ENCODE assay signal across 39 cellular contexts in the genomic region with DNA sequence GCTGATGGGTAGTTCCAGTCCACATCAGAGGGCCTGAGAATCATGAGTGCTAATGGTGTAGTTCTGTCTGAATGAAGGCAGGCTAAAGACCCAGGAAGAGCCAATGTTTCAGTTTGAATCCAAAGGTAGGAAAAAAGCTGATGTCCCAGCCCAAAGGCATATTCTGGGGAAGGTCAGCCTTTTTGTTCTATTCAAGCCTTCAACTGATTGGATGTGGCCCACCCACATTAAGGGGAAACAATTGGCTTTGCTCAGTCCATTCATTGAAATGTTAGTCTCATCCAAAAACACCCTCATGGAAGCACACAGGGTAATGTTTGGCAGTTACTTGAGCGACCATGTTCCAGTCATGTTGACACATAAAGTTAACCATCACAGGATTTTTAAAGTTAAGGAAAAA. TPM values are rescaled to one million over a fixed set of nuclear protein-coding genes. Genes with fewer than 3 reads are reported as not detected.
"Had no signal": no experiment of that assay in that cellular context is flagged by ENCODE, and none has a peak within 500 bp of the region (broad histone marks: within the 10 kb centered on the region; RNA-seq: fewer than 3 reads in every experiment).

No MANE protein-coding gene starts in this region.

- H3K9me3 ChIP-seq: adrenal gland, ascending aorta, body of pancreas, breast epithelium had no signal

- H3K27ac Mint-ChIP-seq: activated naive CD4-positive, alpha-beta T cell treated with anti-CD3 and anti-CD28 coated beads for 36 hours; activated naive CD4-positive, alpha-beta T cell treated with anti-CD3 and anti-CD28 coated beads, Interleukin-2, amount 10 ng/mL, durations not matched to agents 7 days and 5 days; activated naive CD4-positive, alpha-beta T cell treated with anti-CD3 and anti-CD28 coated beads, Interleukin-2, amount 50 U/mL, for 24 hours; activated naive CD4-positive, alpha-beta T cell treated with anti-CD3 and anti-CD28 coated beads, Interleukin-2, amount 50 U/mL, for 72 hours; activated naive CD8-positive, alpha-beta T cell; activated naive CD8-positive, alpha-beta T cell treated with anti-CD3 and anti-CD28 coated beads for 36 hours; activated naive CD8-positive, alpha-beta T cell treated with anti-CD3 and anti-CD28 coated beads, Interleukin-2, amount 10 ng/mL, durations not matched to agents 7 days and 5 days; activated naive CD8-positive, alpha-beta T cell treated with anti-CD3 and anti-CD28 coated beads, Interleukin-2, amount 50 U/mL, for 24 hours; activated T-cell treated with anti-CD3 and anti-CD28 coated beads, Interleukin-2, amount 50 U/mL, for 24 hours; activated T-cell treated with anti-CD3 and anti-CD28 coated beads, Interleukin-2, amount 50 U/mL, for 72 hours; activated T-helper 17 cell treated with anti-CD3 and anti-CD28 coated beads, Interleukin-2, amount 50 U/mL, for 72 hours; activated T-helper 2 cell treated with anti-CD3 and anti-CD28 coated beads, Interferon-gamma antibody, Interleukin-2, Interleukin-4, amounts not matched to agents 10 μg/mL and 5 μg/mL and 100 μg/mL, durations not matched to agents 14 hours and 24 hours and 36 hours had no signal

- H3K4me1 ChIP-seq: adrenal gland, ascending aorta, body of pancreas, breast epithelium had no signal

- H3K9me3 Mint-ChIP-seq: activated naive CD4-positive, alpha-beta T cell treated with anti-CD3 and anti-CD28 coated beads for 36 hours; activated naive CD4-positive, alpha-beta T cell treated with anti-CD3 and anti-CD28 coated beads, Interleukin-2, amount 10 ng/mL, durations not matched to agents 7 days and 5 days; activated naive CD4-positive, alpha-beta T cell treated with anti-CD3 and anti-CD28 coated beads, Interleukin-2, amount 50 U/mL, for 24 hours; activated naive CD4-positive, alpha-beta T cell treated with anti-CD3 and anti-CD28 coated beads, Interleukin-2, amount 50 U/mL, for 72 hours; activated naive CD8-positive, alpha-beta T cell treated with anti-CD3 and anti-CD28 coated beads for 36 hours; activated naive CD8-positive, alpha-beta T cell treated with anti-CD3 and anti-CD28 coated beads, Interleukin-2, amount 10 ng/mL, durations not matched to agents 7 days and 5 days; activated naive CD8-positive, alpha-beta T cell treated with anti-CD3 and anti-CD28 coated beads, Interleukin-2, amount 50 U/mL, for 24 hours; activated T-cell treated with anti-CD3 and anti-CD28 coated beads, Interleukin-2, amount 50 U/mL, for 24 hours; activated T-cell treated with anti-CD3 and anti-CD28 coated beads, Interleukin-2, amount 50 U/mL, for 4 hours; activated T-cell treated with anti-CD3 and anti-CD28 coated beads, Interleukin-2, amount 50 U/mL, for 72 hours; activated T-helper 1 cell treated with anti-CD3 and anti-CD28 coated beads, Interleukin-12 subunit alpha, Interleukin-12 subunit beta, Interleukin-2, Interleukin-4 antibody, amounts not matched to agents 30 ng/mL and 10 ng/mL and 1 ng/mL, durations not matched to agents 14 hours and 24 hours and 36 hours; activated T-helper 17 cell treated with anti-CD3 and anti-CD28 coated beads, Interleukin-2, amount 50 U/mL, for 72 hours; activated T-helper 2 cell treated with anti-CD3 and anti-CD28 coated beads, Interferon-gamma antibody, Interleukin-2, Interleukin-4, amounts not matched to agents 10 μg/mL and 5 μg/mL and 100 μg/mL, durations not matched to agents 14 hours and 24 hours and 36 hours; brain; central memory CD8-positive, alpha-beta T cell had no signal

- ATAC-seq: activated naive CD4-positive, alpha-beta T cell treated with anti-CD3 and anti-CD28 coated beads, Interleukin-2, amount 50 U/mL, for 72 hours; activated naive CD8-positive, alpha-beta T cell treated with anti-CD3 and anti-CD28 coated beads, Interleukin-2, amount 50 U/mL, for 24 hours; activated T-cell treated with anti-CD3 and anti-CD28 coated beads, Interleukin-2, amount 50 U/mL, for 4 hours; activated T-cell treated with anti-CD3 and anti-CD28 coated beads, Interleukin-2, amount 50 U/mL, for 72 hours; activated T-helper 17 cell treated with anti-CD3 and anti-CD28 coated beads, Interleukin-2, amount 50 U/mL, for 72 hours; body of pancreas had no signal

- H3K27ac ChIP-seq: adrenal gland, ascending aorta, body of pancreas, breast epithelium, cardiac muscle cell had no signal

- H3K4me3 ChIP-seq: adrenal gland, ascending aorta, body of pancreas, breast epithelium, cardiac muscle cell had no signal

- H3K4me3 Mint-ChIP-seq: activated naive CD4-positive, alpha-beta T cell treated with anti-CD3 and anti-CD28 coated beads for 36 hours; activated naive CD4-positive, alpha-beta T cell treated with anti-CD3 and anti-CD28 coated beads, Interleukin-2, amount 10 ng/mL, durations not matched to agents 7 days and 5 days; activated naive CD4-positive, alpha-beta T cell treated with anti-CD3 and anti-CD28 coated beads, Interleukin-2, amount 50 U/mL, for 24 hours; activated naive CD8-positive, alpha-beta T cell; activated naive CD8-positive, alpha-beta T cell treated with anti-CD3 and anti-CD28 coated beads for 36 hours; activated naive CD8-positive, alpha-beta T cell treated with anti-CD3 and anti-CD28 coated beads, Interleukin-2, amount 10 ng/mL, durations not matched to agents 7 days and 5 days; activated naive CD8-positive, alpha-beta T cell treated with anti-CD3 and anti-CD28 coated beads, Interleukin-2, amount 50 U/mL, for 24 hours; activated T-cell treated with anti-CD3 and anti-CD28 coated beads, Interleukin-2, amount 50 U/mL, for 24 hours; activated T-cell treated with anti-CD3 and anti-CD28 coated beads, Interleukin-2, amount 50 U/mL, for 4 hours; activated T-cell treated with anti-CD3 and anti-CD28 coated beads, Interleukin-2, amount 50 U/mL, for 72 hours; activated T-helper 1 cell treated with anti-CD3 and anti-CD28 coated beads, Interleukin-12 subunit alpha, Interleukin-12 subunit beta, Interleukin-2, Interleukin-4 antibody, amounts not matched to agents 30 ng/mL and 10 ng/mL and 1 ng/mL, durations not matched to agents 14 hours and 24 hours and 36 hours; activated T-helper 17 cell treated with anti-CD3 and anti-CD28 coated beads, Interleukin-2, amount 50 U/mL, for 72 hours; brain; central memory CD8-positive, alpha-beta T cell had no signal

- H3K27me3 ChIP-seq: adrenal gland, ascending aorta, body of pancreas, breast epithelium, cardiac muscle cell had no signal

- H3K36me3 Mint-ChIP-seq: activated naive CD4-positive, alpha-beta T cell treated with anti-CD3 and anti-CD28 coated beads, Interleukin-2, amount 10 ng/mL, durations not matched to agents 7 days and 5 days; activated naive CD4-positive, alpha-beta T cell treated with anti-CD3 and anti-CD28 coated beads, Interleukin-2, amount 50 U/mL, for 24 hours; activated naive CD4-positive, alpha-beta T cell treated with anti-CD3 and anti-CD28 coated beads, Interleukin-2, amount 50 U/mL, for 72 hours; activated naive CD8-positive, alpha-beta T cell; activated naive CD8-positive, alpha-beta T cell treated with anti-CD3 and anti-CD28 coated beads for 36 hours; activated naive CD8-positive, alpha-beta T cell treated with anti-CD3 and anti-CD28 coated beads, Interleukin-2, amount 10 ng/mL, durations not matched to agents 7 days and 5 days had no signal

- DNase-seq: activated effector memory CD4-positive, alpha-beta T cell treated with anti-CD3 and anti-CD28 coated beads, Interleukin-2, amount 50 U/mL, for 16 hours; activated effector memory CD4-positive, alpha-beta T cell treated with Interleukin-2 at 50 U/mL for 16 hours; activated gamma-delta T cell; activated gamma-delta T cell treated with Interleukin-2 at 50 U/mL for 16 hours; activated naive CD4-positive, alpha-beta T cell; activated naive CD4-positive, alpha-beta T cell treated with anti-CD3 and anti-CD28 coated beads for 36 hours; activated naive CD4-positive, alpha-beta T cell treated with anti-CD3 and anti-CD28 coated beads, Interleukin-2, amount 10 ng/mL, durations not matched to agents 7 days and 5 days; activated naive CD4-positive, alpha-beta T cell treated with anti-CD3 and anti-CD28 coated beads, Interleukin-2, amount 50 U/mL, for 16 hours; activated naive CD4-positive, alpha-beta T cell treated with Interleukin-2 at 50 U/mL for 16 hours; activated naive CD8-positive, alpha-beta T cell treated with anti-CD3 and anti-CD28 coated beads for 36 hours; activated naive CD8-positive, alpha-beta T cell treated with anti-CD3 and anti-CD28 coated beads, Interleukin-2, amount 10 ng/mL, durations not matched to agents 7 days and 5 days; activated naive CD8-positive, alpha-beta T cell treated with anti-CD3 and anti-CD28 coated beads, Interleukin-2, amount 50 U/mL, for 24 hours; activated T-cell treated with anti-CD3 and anti-CD28 coated beads, Interleukin-2, amount 50 U/mL, for 1 hour; activated T-cell treated with anti-CD3 and anti-CD28 coated beads, Interleukin-2, amount 50 U/mL, for 24 hours; activated T-cell treated with anti-CD3 and anti-CD28 coated beads, Interleukin-2, amount 50 U/mL, for 4 hours; activated T-cell treated with anti-CD3 and anti-CD28 coated beads, Interleukin-2, amount 50 U/mL, for 48 hours; activated T-cell treated with anti-CD3 and anti-CD28 coated beads, Interleukin-2, amount 50 U/mL, for 72 hours; adrenal gland; amniotic stem cell; amygdala; anterior cingulate cortex; aorta; body of pancreas; caudate nucleus; central memory CD4-positive, alpha-beta T cell; cerebellar nuclear complex had no signal

- FAIRE-seq: astrocyte, bronchial epithelial cell had no signal

- H3K27me3 Mint-ChIP-seq: activated naive CD4-positive, alpha-beta T cell treated with anti-CD3 and anti-CD28 coated beads, Interleukin-2, amount 50 U/mL, for 24 hours; activated naive CD8-positive, alpha-beta T cell treated with anti-CD3 and anti-CD28 coated beads, Interleukin-2, amount 50 U/mL, for 24 hours; brain had no signal

- H3K36me3 ChIP-seq: adrenal gland, ascending aorta, breast epithelium, cardiac muscle cell had no signal

- H3K4me1 Mint-ChIP-seq: activated naive CD4-positive, alpha-beta T cell treated with anti-CD3 and anti-CD28 coated beads, Interleukin-2, amount 10 ng/mL, durations not matched to agents 7 days and 5 days; activated naive CD4-positive, alpha-beta T cell treated with anti-CD3 and anti-CD28 coated beads, Interleukin-2, amount 50 U/mL, for 24 hours; activated naive CD8-positive, alpha-beta T cell treated with anti-CD3 and anti-CD28 coated beads for 36 hours; activated naive CD8-positive, alpha-beta T cell treated with anti-CD3 and anti-CD28 coated beads, Interleukin-2, amount 10 ng/mL, durations not matched to agents 7 days and 5 days; activated naive CD8-positive, alpha-beta T cell treated with anti-CD3 and anti-CD28 coated beads, Interleukin-2, amount 50 U/mL, for 24 hours; activated T-helper 17 cell treated with anti-CD3 and anti-CD28 coated beads, Interleukin-2, amount 50 U/mL, for 72 hours; central memory CD8-positive, alpha-beta T cell had no signal

RNA-seq across cellular contexts. Expression of a gene that starts 25.9 kb away (rescaled TPM):
- total RNA-seq: activated naive CD8-positive, alpha-beta T cell treated with anti-CD3 and anti-CD28 coated beads for 36 hours had no signal
